In the genomic region with DNA sequence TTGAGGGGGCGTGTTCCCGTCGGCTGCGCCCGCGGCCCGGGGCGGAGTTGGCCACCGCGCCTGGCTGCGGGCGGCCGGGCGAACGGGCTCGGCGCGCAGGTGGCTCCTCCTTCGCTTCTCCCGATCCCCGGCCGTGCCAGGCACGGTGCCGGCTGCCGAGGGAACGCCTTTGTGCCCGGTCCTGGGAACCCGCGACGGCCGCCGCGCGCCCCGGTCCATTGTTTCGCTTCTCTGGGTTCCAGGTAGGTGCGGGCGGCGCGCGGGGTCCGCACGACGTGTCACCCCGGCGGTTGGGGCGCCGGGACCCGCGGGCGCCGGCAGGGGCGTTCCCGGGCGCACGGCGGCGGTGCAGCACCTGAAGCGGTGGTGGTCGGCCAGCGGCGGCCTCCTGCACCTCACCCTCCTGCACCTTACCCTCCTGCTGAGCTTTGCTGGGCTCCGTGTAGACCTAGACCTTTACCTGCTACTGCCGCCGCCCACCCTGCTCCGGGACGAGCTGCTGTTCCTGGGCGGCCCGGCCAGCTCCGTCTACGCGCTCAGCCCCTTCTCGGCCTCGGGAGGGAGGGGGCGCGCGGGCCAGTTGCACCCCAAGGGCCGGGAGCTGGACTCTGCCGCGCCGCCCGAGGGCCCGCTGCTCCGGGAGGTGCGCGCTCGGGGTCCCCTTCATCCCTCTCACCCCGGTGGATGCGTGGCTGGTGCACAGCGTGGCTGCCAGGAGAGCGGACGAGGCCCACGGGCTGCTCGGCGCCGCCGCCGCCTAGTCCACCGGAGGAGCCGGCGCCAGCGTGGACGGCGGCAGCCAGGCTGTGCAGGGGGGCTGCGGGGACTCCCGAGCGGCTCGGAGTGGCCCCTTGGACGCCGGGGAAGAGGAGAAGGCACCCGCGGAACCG, we compare ENCODE assay signal across 8 cellular contexts.
DNase-seq lines count a peak whose midpoint lies in the region; ATAC-seq and TF ChIP-seq lines count a peak whose summit lies in the region.

No MANE protein-coding gene starts in this region.

- H3K27me3 ChIP-seq in GM06990 (replicated peaks; ENCODE audit: control insufficient read depth, insufficient read depth, low read length), result no peaks in the 10 kb centered on the region
- H3K27me3 ChIP-seq in duodenal mucosa (ENCODE audit: control insufficient read depth in 1 of 2, insufficient read depth in 2 of 2, low read length in 2 of 2), result no peaks in the 10 kb centered on the region
- no peaks in the 10 kb centered on the region for H3K27me3 ChIP-seq in lung (ENCODE audit: control insufficient read depth, insufficient read depth)
- peaks cover 0 to 4% of the 10 kb centered on the region in 2 donors for H3K27me3 ChIP-seq in uterus

- no peaks in the 10 kb centered on the region for H3K36me3 ChIP-seq in GM06990 (ENCODE audit: control insufficient read depth, insufficient read depth, low read length)
- no peaks in the 10 kb centered on the region for H3K36me3 ChIP-seq in duodenal mucosa (ENCODE audit: control insufficient read depth in 1 of 2, insufficient read depth in 2 of 2, low read length in 2 of 2)
- H3K36me3 ChIP-seq in lung (ENCODE audit: control insufficient read depth in 2 of 2, insufficient read depth in 2 of 2, low read length in 2 of 2), result no peaks in the 10 kb centered on the region
- no peaks in the 10 kb centered on the region for H3K36me3 ChIP-seq in uterus

- DNase-seq in GM06990 (ENCODE audit: extremely low read depth, insufficient read length) (peak; percentile 18), NCI-H526 (lab: John Stamatoyannopoulos, UW) (peak; percentile 30 to 87), lung (ENCODE audit: low spot score) (no peak), uterus (no peak), superior temporal gyrus (ENCODE audit: extremely low spot score) (no peak)

- H3K4me3 ChIP-seq in GM06990 (replicated peaks; ENCODE audit: low read depth, low read length) (peak overlapping the region; percentile 60), duodenal mucosa (ENCODE audit: low read depth in 1 of 2, low read length in 2 of 2) (peak overlapping the region; percentile 52 to 70), lung (peak overlapping the region; percentile 47), uterus (peak overlapping the region; percentile 5 to 45)

- WGBS in lung, 2 donors, result 4 to 6% methylated on average over 101 to 113 of the region's 113 CpGs

- peaks cover 5 to 13% of the 10 kb centered on the region in 2 donors for H3K4me1 ChIP-seq in duodenal mucosa (ENCODE audit: control insufficient read depth in 1 of 2, insufficient read depth in 2 of 2, low read length in 2 of 2)
- peaks cover 0 to 9% of the 10 kb centered on the region in 2 donors for H3K4me1 ChIP-seq in lung (ENCODE audit: control insufficient read depth in 2 of 2, insufficient read depth in 2 of 2, low read length in 2 of 2)
- H3K4me1 ChIP-seq in uterus, result no peaks in the 10 kb centered on the region

- H3K27ac ChIP-seq in duodenal mucosa (ENCODE audit: low read depth, low read length) (no peak overlapping the region), lung (ENCODE audit: low read depth in 1 of 2, low read length in 1 of 2) (no peak overlapping the region), uterus (no peak overlapping the region)

- H3K9ac ChIP-seq in duodenal mucosa (ENCODE audit: low read depth in 1 of 2, low read length in 2 of 2), result peak overlapping the region in 1 of 2 donors; percentile 43

- no peak for TF ChIP-seq POLR2A in uterus (IDR thresholded peaks at IDR 0.05)

- H3K9me3 ChIP-seq in duodenal mucosa (ENCODE audit: control insufficient read depth in 1 of 2, low read length in 2 of 2), result no peaks in the 10 kb centered on the region
- no peaks in the 10 kb centered on the region for H3K9me3 ChIP-seq in lung (ENCODE audit: control insufficient read depth in 2 of 2, insufficient read depth in 1 of 2, low read length in 1 of 2)
- H3K9me3 ChIP-seq in uterus, result no peaks in the 10 kb centered on the region

- ATAC-seq in lung (ENCODE audit: insufficient read depth, low FRiP score) (peak; percentile 11), GM18870 (IDR thresholded peaks at IDR 0.05; ENCODE audit: unreplicated experiment) (no peak), GM21381 (IDR thresholded peaks at IDR 0.05; ENCODE audit: unreplicated experiment) (no peak)

- no peak for TF ChIP-seq CTCF in GM06990 (IDR thresholded peaks at IDR 0.05; ENCODE audit: insufficient read depth, low read length, poor library complexity, severe bottlenecking)
- TF ChIP-seq CTCF in lung (IDR thresholded peaks at IDR 0.05; ENCODE audit: control extremely low read depth, extremely low read depth), result no peak
- no peak for TF ChIP-seq CTCF in uterus (IDR thresholded peaks at IDR 0.05)

- intact Hi-C loops in uterus (cut with DNase I; ENCODE audit: low total_unique reads), result no loop called here

Comparison
In these comparisons a context has a peak if more than half of its experiments do, and no peak if none do; other contexts are left out.
1. DNase-seq: peak in GM06990 (single experiment) and NCI-H526 (2 of 2); none in lung (single experiment), uterus (0 of 2) and superior temporal gyrus (single experiment).
2. Peak in every context shown above with its lines, with median percentiles within 50 percentile points of each other: H3K4me3 ChIP-seq.